Comparison of ENCODE assay signal across 9 cellular contexts in the genomic region with DNA sequence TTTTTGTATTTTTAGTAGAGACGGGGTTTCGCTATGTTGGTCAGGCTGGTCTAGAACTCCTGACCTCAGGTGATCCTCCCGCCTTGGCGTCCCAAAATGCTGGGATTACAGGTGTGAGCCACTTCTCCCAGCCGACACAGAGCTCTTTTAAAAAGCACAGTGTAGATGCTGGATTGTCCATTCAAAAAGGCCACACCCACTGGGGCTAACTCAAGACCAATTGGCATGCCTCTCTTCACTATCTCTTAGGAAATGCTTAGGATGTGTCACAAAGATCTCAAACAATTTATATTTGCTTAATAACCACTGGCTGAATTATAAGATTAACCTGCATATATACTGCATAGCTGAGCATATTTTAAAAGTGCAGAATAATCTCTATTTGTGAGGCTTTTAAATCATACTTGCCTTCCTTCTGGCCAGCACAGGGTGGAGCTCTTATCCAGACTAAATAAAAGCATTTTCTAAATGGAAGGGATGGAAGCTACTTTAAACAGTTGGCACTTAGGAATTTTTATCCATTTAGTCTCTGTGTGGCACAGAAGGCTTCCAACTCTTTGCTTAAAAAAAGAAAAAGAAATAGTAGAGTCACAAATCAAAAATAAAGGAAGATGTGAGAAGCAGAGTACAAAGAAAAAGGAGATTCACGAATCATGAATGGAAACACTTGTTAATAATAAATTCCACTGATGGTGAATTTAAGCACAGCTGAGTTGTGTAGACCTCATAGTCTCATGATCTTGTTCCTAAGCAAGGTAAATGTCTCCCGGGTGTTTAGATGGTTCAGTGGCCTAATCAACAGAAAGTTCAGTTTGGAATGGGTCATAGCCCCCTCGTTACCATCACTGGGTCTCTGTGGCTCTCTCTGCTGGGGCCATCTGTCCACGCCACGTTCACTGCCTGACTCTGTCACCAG. TPM values are rescaled to one million over a fixed set of nuclear protein-coding genes. Genes with fewer than 3 reads are reported as not detected.
DNase-seq lines count a peak whose midpoint lies in the region; ATAC-seq and TF ChIP-seq lines count a peak whose summit lies in the region.
"Had no signal": no experiment of that assay in that cellular context is flagged by ENCODE, and none has a peak within 500 bp of the region (broad histone marks: within the 10 kb centered on the region; RNA-seq: fewer than 3 reads in every experiment).

No MANE protein-coding gene starts in this region.

- no peaks in the 10 kb centered on the region for H3K79me2 ChIP-seq in Loucy (ENCODE audit: insufficient read depth, low read length)

- H3K9ac ChIP-seq in Loucy (ENCODE audit: low read depth, low read length, poor library complexity, severe bottlenecking): peak overlapping the region; percentile 36

- no peaks in the 10 kb centered on the region for H3K27me3 ChIP-seq in Loucy (ENCODE audit: insufficient read depth, low read length, poor library complexity, severe bottlenecking)

- in situ Hi-C loops in astrocyte of the spinal cord (cut with HindIII; ENCODE audit: low sequenced_read_pairs): no loop called here

- no peak for ATAC-seq in HG03139 (IDR thresholded peaks at IDR 0.05; ENCODE audit: unreplicated experiment)
- ATAC-seq in GM21447 (IDR thresholded peaks at IDR 0.05; ENCODE audit: unreplicated experiment): no peak
- no peak for ATAC-seq in HG02973 (IDR thresholded peaks at IDR 0.05; ENCODE audit: unreplicated experiment)

- H2AFZ ChIP-seq in Loucy (ENCODE audit: low read length): peak overlapping the region; percentile 40

- no peaks in the 10 kb centered on the region for H3K9me3 ChIP-seq in Loucy (ENCODE audit: insufficient read depth, low read depth, low read length)

- peak overlapping the region; percentile 66 for H3K4me3 ChIP-seq in Loucy (ENCODE audit: low read length, poor library complexity, severe bottlenecking)
- H3K4me3 ChIP-seq in astrocyte of the spinal cord (ENCODE audit: low read depth, low read length): no peak overlapping the region

- no peaks in the 10 kb centered on the region for H3K9me2 ChIP-seq in Loucy (replicated peaks; ENCODE audit: low read depth, low read length)

- H3K36me3 ChIP-seq in Loucy (ENCODE audit: insufficient read depth, low read length): no peaks in the 10 kb centered on the region

- H4K20me1 ChIP-seq in Loucy (ENCODE audit: insufficient read depth, low read length, poor library complexity, severe bottlenecking): no peaks in the 10 kb centered on the region

- H3K4me1 ChIP-seq in Loucy (ENCODE audit: insufficient read depth, low read length, poor library complexity, severe bottlenecking): peaks cover 13% of the 10 kb centered on the region

- H3K4me2 ChIP-seq in Loucy (ENCODE audit: low read depth, low read length, poor library complexity, severe bottlenecking): peak overlapping the region; percentile 70

- DNase-seq in NCI-H1436 (lab: John Stamatoyannopoulos, UW) (peak; percentile 13), NCI-H1436 treated with DMSO at 0.1 percent for 48 hours (lab: John Stamatoyannopoulos, UW) (no peak), astrocyte of the spinal cord (ENCODE audit: low read depth, low spot score) (peak; percentile 48), myocyte (ENCODE audit: low read depth) (peak; percentile 34)

- H3F3A ChIP-seq in Loucy (ENCODE audit: low read depth): peaks cover 5% of the 10 kb centered on the region

- TF ChIP-seq CTCF in Loucy (conservative IDR thresholded peaks at IDR 0.05; ENCODE audit: low read length) (peak; percentile 87), astrocyte of the spinal cord (IDR thresholded peaks at IDR 0.05; ENCODE audit: low read depth, low read length) (peak; percentile 40)

RNA-seq across cellular contexts. Expression of gene CRYGD, which starts 22.4 kb away (rescaled TPM):
- total RNA-seq in myocyte: not detected in 2 replicates
- not detected for polyA plus RNA-seq in myocyte (2012)
- polyA plus RNA-seq: BJ had no signal

RNA-seq across cellular contexts. Expression of gene CRYGC, which starts 27.7 kb away (rescaled TPM):
- total RNA-seq in myocyte: not detected in 2 replicates
- polyA plus RNA-seq in myocyte (2012): not detected
- polyA plus RNA-seq: BJ had no signal

RNA-seq across cellular contexts. Expression of gene CRYGB, which starts 44.0 kb away (rescaled TPM):
- total RNA-seq in myocyte: not detected in 2 replicates
- not detected for polyA plus RNA-seq in myocyte (2012)
- polyA plus RNA-seq: BJ had no signal
